ENCODE assay signal across 10 cellular contexts in the genomic region with DNA sequence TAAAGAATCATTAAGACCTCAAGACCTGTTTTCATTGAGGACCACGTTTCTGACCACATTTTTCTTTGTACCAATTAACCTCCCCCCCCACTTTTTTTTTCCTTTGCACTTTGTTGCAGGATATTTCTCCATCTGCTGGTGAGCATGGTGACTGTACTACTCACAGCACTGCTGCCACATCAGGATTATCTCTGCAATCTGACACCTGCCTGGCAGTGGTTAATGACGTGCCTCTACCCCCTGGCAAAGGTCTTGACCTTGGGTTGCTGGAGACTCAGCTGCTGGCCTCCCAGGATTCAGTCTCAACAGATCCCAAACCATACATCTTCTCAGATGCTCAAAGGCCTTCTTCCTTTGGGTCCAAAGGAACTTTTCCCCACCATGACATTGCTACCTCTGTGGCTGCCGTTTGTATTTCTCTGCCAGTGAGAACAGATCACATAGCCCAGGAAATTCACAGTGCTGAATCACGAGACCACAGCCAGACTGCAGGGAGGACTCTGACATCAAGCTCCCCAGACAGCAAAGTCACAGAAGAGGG. TPM values are rescaled to one million over a fixed set of nuclear protein-coding genes. Genes with fewer than 3 reads are reported as not detected.
DNase-seq lines count a peak whose midpoint lies in the region; ATAC-seq and TF ChIP-seq lines count a peak whose summit lies in the region.
"Had no signal": no experiment of that assay in that cellular context is flagged by ENCODE, and none has a peak within 500 bp of the region (broad histone marks: within the 10 kb centered on the region; RNA-seq: fewer than 3 reads in every experiment).

No MANE protein-coding gene starts in this region.

- H3K9me2 ChIP-seq in GM23248 (ENCODE audit: insufficient read depth): no peaks in the 10 kb centered on the region

- H3K4me1 Mint-ChIP-seq in activated B cell treated with CpG ODN at 0.5 μM for 24 hours (peaks cover 26% of the 10 kb centered on the region), endodermal cell (no peaks in the 10 kb centered on the region)

- H3K36me3 Mint-ChIP-seq in activated B cell treated with CpG ODN at 0.5 μM for 24 hours (ENCODE audit: low read depth) (peaks cover 27% of the 10 kb centered on the region), endodermal cell (ENCODE audit: low read depth) (no peaks in the 10 kb centered on the region)

- intact Hi-C loops in activated B cell treated with CpG ODN at 0.5 μM for 24 hours (cut with micrococcal nuclease) (no loop called here), thyroid gland (cut with DNase I) (no loop called here)

- TF ChIP-seq POLR2A in thyroid gland (IDR thresholded peaks at IDR 0.05): no peak

- H3K36me3 ChIP-seq in BLaER1 (no peaks in the 10 kb centered on the region), endodermal cell (ENCODE audit: control insufficient read depth, insufficient read depth, low read length) (no peaks in the 10 kb centered on the region), right atrium auricular region (no peaks in the 10 kb centered on the region), thyroid gland (no peaks in the 10 kb centered on the region), GM23248 (ENCODE audit: low read depth) (no peaks in the 10 kb centered on the region)

- TF ChIP-seq CTCF in activated B cell treated with CpG ODN at 0.5 μM for 24 hours (IDR thresholded peaks at IDR 0.05) (no peak), endodermal cell (conservative IDR thresholded peaks at IDR 0.05) (peak; percentile 18), right atrium auricular region (IDR thresholded peaks at IDR 0.05) (no peak), thyroid gland (IDR thresholded peaks at IDR 0.05) (no peak)

- H3K9me3 Mint-ChIP-seq in activated B cell treated with CpG ODN at 0.5 μM for 24 hours: peaks cover 4% of the 10 kb centered on the region
- no peaks in the 10 kb centered on the region for H3K9me3 Mint-ChIP-seq in endodermal cell

- H3K27me3 ChIP-seq in BLaER1: no peaks in the 10 kb centered on the region
- H3K27me3 ChIP-seq in endodermal cell (ENCODE audit: control insufficient read depth, insufficient read depth, low read length, poor library complexity, severe bottlenecking): peaks cover 17% of the 10 kb centered on the region
- no peaks in the 10 kb centered on the region for H3K27me3 ChIP-seq in right atrium auricular region
- no peaks in the 10 kb centered on the region for H3K27me3 ChIP-seq in thyroid gland
- H3K27me3 ChIP-seq in GM23248 (replicated peaks; ENCODE audit: insufficient read depth): peaks cover 15% of the 10 kb centered on the region

- DNase-seq in Jurkat, Clone E6-1 (ENCODE audit: low read depth, low spot score): peak; percentile 74
- DNase-seq in activated B cell treated with CpG ODN at 0.5 μM for 24 hours: no peak
- DNase-seq in endodermal cell: no peak
- DNase-seq in right atrium auricular region (ENCODE audit: low spot score): no peak
- DNase-seq in thyroid gland: no peak
- no peak for DNase-seq in GM23248

- H3K27ac ChIP-seq in BLaER1 (peak overlapping the region; percentile 15; the same call in 1 of the 2 replicates), endodermal cell (ENCODE audit: low read depth, low read length) (no peak overlapping the region), right atrium auricular region (no peak overlapping the region), thyroid gland (no peak overlapping the region), GM23248 (no peak overlapping the region)

- CTCF ChIA-PET in activated B cell treated with CpG ODN at 0.5 μM for 24 hours (lab: Charles Lee): interaction anchor here (1.0 kb wide), 1 partner anchor 166 kb away, joined by 3 read pairs; no protein-coding TSS in a partner anchor

- no peaks in the 10 kb centered on the region for H3F3A ChIP-seq in GM23248 (ENCODE audit: insufficient read depth)

- ATAC-seq in activated B cell treated with CpG ODN at 0.5 μM for 24 hours (ENCODE audit: low read depth) (no peak), HG03378 (IDR thresholded peaks at IDR 0.05; ENCODE audit: unreplicated experiment) (no peak)
- ATAC-seq: sciatic nerve had no signal

- H3K4me3 Mint-ChIP-seq in activated B cell treated with CpG ODN at 0.5 μM for 24 hours (no peak overlapping the region), endodermal cell (no peak overlapping the region)

- no peak overlapping the region for H2AFZ ChIP-seq in GM23248

- H3K9me3 ChIP-seq in BLaER1 (peaks cover 15% of the 10 kb centered on the region), endodermal cell (ENCODE audit: control insufficient read depth, low read length) (no peaks in the 10 kb centered on the region), right atrium auricular region (peaks cover 0 to 9% of the 10 kb centered on the region in 2 donors), thyroid gland (no peaks in the 10 kb centered on the region), GM23248 (ENCODE audit: low read depth) (no peaks in the 10 kb centered on the region)

- POLR2A ChIA-PET in activated B cell treated with CpG ODN at 0.5 μM for 24 hours (lab: Charles Lee): no interaction called here

- H3K9ac ChIP-seq in BLaER1: no peak overlapping the region
- no peak overlapping the region for H3K9ac ChIP-seq in endodermal cell (ENCODE audit: extremely low read depth, low read length, poor library complexity, severe bottlenecking)
- H3K9ac ChIP-seq in GM23248: no peak overlapping the region

- H3K27me3 Mint-ChIP-seq in activated B cell treated with CpG ODN at 0.5 μM for 24 hours: no peaks in the 10 kb centered on the region
- H3K27me3 Mint-ChIP-seq in endodermal cell (ENCODE audit: insufficient read depth): peaks cover 62% of the 10 kb centered on the region

- H3K4me3 ChIP-seq in BLaER1: no peak overlapping the region
- no peak overlapping the region for H3K4me3 ChIP-seq in Jurkat, Clone E6-1 (ENCODE audit: low read length)
- no peak overlapping the region for H3K4me3 ChIP-seq in endodermal cell (ENCODE audit: low read length)
- H3K4me3 ChIP-seq in right atrium auricular region: no peak overlapping the region
- no peak overlapping the region for H3K4me3 ChIP-seq in thyroid gland (replicated peaks in 1 of 3)
- no peak overlapping the region for H3K4me3 ChIP-seq in GM23248

- peak overlapping the region; percentile 33 for H3K27ac Mint-ChIP-seq in activated B cell treated with CpG ODN at 0.5 μM for 24 hours
- no peak overlapping the region for H3K27ac Mint-ChIP-seq in endodermal cell

- 63 to 76% methylated on average over 3 to 4 of the region's 4 CpGs for WGBS in endodermal cell (ENCODE audit: insufficient coverage in 1 of 2, insufficient read length in 1 of 2), 2 experiments
- WGBS in thyroid gland, 2 donors: 48% methylated on average over 4 of the region's 4 CpGs
- WGBS in GM23248 (ENCODE audit: low coverage in 1 of 2, low lambda C conversion rate in 2 of 2, missing lambda C conversion rate in 2 of 2), 2 experiments: 7 to 11% methylated on average over 4 of the region's 4 CpGs

- H3K4me2 ChIP-seq in BLaER1 (peak overlapping the region; percentile 68), GM23248 (ENCODE audit: unreplicated experiment) (no peak overlapping the region)

- H4K20me1 ChIP-seq in BLaER1 (no peaks in the 10 kb centered on the region), GM23248 (ENCODE audit: insufficient read depth) (no peaks in the 10 kb centered on the region)

- in situ Hi-C loops in GM23248 (cut with MboI): no loop called here

- H3K4me1 ChIP-seq in BLaER1 (peaks cover 38% of the 10 kb centered on the region), endodermal cell (ENCODE audit: control insufficient read depth, insufficient read depth, low read length) (no peaks in the 10 kb centered on the region), right atrium auricular region (no peaks in the 10 kb centered on the region), thyroid gland (no peaks in the 10 kb centered on the region), GM23248 (ENCODE audit: insufficient read depth) (no peaks in the 10 kb centered on the region)

- no peaks in the 10 kb centered on the region for H3K79me2 ChIP-seq in GM23248 (ENCODE audit: insufficient read depth)

RNA-seq across cellular contexts. Expression of a gene that starts 46.6 kb away (rescaled TPM):
- polyA plus RNA-seq in Jurkat, Clone E6-1 (2012; ENCODE audit: insufficient read depth, insufficient read length): not detected
- total RNA-seq in activated B cell treated with CpG ODN at 0.5 μM for 24 hours: not detected in 2 replicates
- total RNA-seq in endodermal cell: not detected
- polyA plus RNA-seq in endodermal cell (2013, experiment 1 of 2): 0.68 TPM
- polyA plus RNA-seq in endodermal cell (2013, experiment 2 of 2): 0.87 TPM
- total RNA-seq in right atrium auricular region: not detected
- total RNA-seq in thyroid gland: 10 to 100 TPM; 10.5 to 89.5 (median 53.6) TPM
- total RNA-seq in GM23248 (2014; rRNA removed; shearing (Covaris generic)): not detected in 2 replicates
- not detected in 2 replicates for polyA plus RNA-seq in GM23248 (2016; fragmentation: Nextera tagmentation; extraction: Ambion mirVana)
- total RNA-seq: sciatic nerve had no signal
- polyA plus RNA-seq: liver had no signal

Comparison
In these comparisons a context has a peak if more than half of its experiments do, and no peak if none do; other contexts are left out.
1. RNA of a gene that starts 46.6 kb away (total RNA-seq): 10.5 to 89.5 TPM in thyroid gland; not detected in endodermal cell, not detected in right atrium auricular region, not detected in activated B cell treated with CpG ODN at 0.5 μM for 24 hours and not detected in GM23248; every median in the first group is over 10 times any median in the second.